Comparison of ENCODE assay signal across 32 cellular contexts in the genomic region with DNA sequence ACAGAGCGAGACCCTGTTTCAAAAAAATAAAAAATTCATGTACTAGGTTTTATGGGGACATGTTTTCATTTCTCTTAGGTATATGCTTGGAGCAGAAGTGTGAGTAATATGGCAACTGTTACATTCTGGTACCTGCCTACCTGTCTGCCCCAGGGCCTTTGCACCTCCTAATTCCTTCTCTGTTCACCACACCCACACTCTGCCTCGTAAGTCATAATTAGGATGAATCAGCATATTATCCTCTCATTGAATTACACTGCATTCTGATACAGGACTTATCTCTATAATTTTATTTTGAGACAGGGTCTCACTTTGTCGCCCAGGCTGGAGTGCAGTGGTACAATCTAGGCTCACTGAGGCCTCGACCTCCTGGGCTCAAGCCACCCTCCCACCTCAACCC. TPM values are rescaled to one million over a fixed set of nuclear protein-coding genes. Genes with fewer than 3 reads are reported as not detected.
"Had no signal": no experiment of that assay in that cellular context is flagged by ENCODE, and none has a peak within 500 bp of the region (broad histone marks: within the 10 kb centered on the region; RNA-seq: fewer than 3 reads in every experiment).

No MANE protein-coding gene starts in this region.

- H3K4me3 ChIP-seq: ascending aorta, MG63, PC-9 had no signal

- DNase-seq: activated CD4-positive, alpha-beta T cell treated with anti-CD3 and anti-CD28 coated beads, Interleukin-2, amount 10 ng/mL, durations not matched to agents 24 days and 14 days; activated CD4-positive, alpha-beta T cell treated with anti-CD3 and anti-CD28 coated beads, Interleukin-2, amount 50 U/mL, for 4 hours; activated CD8-positive, alpha-beta T cell treated with anti-CD3 and anti-CD28 coated beads for 36 hours; activated effector memory CD4-positive, alpha-beta T cell treated with anti-CD3 and anti-CD28 coated beads, Interleukin-2, amount 50 U/mL, for 16 hours; activated naive CD4-positive, alpha-beta T cell treated with Interleukin-2 at 50 U/mL for 16 hours; activated naive CD8-positive, alpha-beta T cell treated with anti-CD3 and anti-CD28 coated beads, Interleukin-2, amount 10 ng/mL, durations not matched to agents 7 days and 5 days; activated T-cell treated with anti-CD3 and anti-CD28 coated beads, Interleukin-2, amount 50 U/mL, for 1 hour; activated T-cell treated with anti-CD3 and anti-CD28 coated beads, Interleukin-2, amount 50 U/mL, for 72 hours; amygdala; caudate nucleus; Kasumi-1; KG1; MG63; NCI-H1048; NCI-H1436 treated with DMSO at 0.1 percent for 48 hours; NCI-H1694 treated with DMSO at 0.1 percent for 48 hours; NCI-H2029; NCI-H2107; NCI-H2171; NCI-H510A; NCI-H526; NCI-H748 treated with DMSO at 0.1 percent for 48 hours; NK-92 treated with Interleukin-12 subunit alpha and Interleukin-12 subunit beta, amount 100 ng/mL, for 24 hours; PC-9; Right ventricle myocardium superior; T1000; WERI-Rb-1 had no signal

- H3K27me3 ChIP-seq: ascending aorta, MG63 had no signal

- H3K4me1 ChIP-seq: ascending aorta had no signal

- H3K4me2 ChIP-seq: PC-9 had no signal

- FAIRE-seq: RCC 7860 had no signal

- H3K9me3 ChIP-seq: ascending aorta had no signal

- H3K27ac ChIP-seq: ascending aorta, PC-9, WERI-Rb-1 had no signal

- ATAC-seq: activated CD8-positive, alpha-beta T cell treated with anti-CD3 and anti-CD28 coated beads for 36 hours; activated T-cell treated with anti-CD3 and anti-CD28 coated beads, Interleukin-2, amount 50 U/mL, for 72 hours; activated T-helper 17 cell treated with anti-CD3 and anti-CD28 coated beads, Interleukin-2, amount 50 U/mL, for 72 hours had no signal

- H2AFZ ChIP-seq: PC-9 had no signal

- H3K36me3 ChIP-seq: ascending aorta, WERI-Rb-1 had no signal

RNA-seq across cellular contexts. Expression of a gene that starts 3.1 kb away (rescaled TPM):
- total RNA-seq: ascending aorta, cerebellum, OCI-LY7 had no signal
